In genomic region chr11:10749476-10749875, GRCh38 we compare ENCODE assay signal across 1 cellular context.
TF ChIP-seq lines count a peak whose summit lies in the region.

No MANE protein-coding gene starts in this region.

TF ChIP-seq in HEK293T, 16 proteins besides CTCF, POLR2A, EP300 and RAD21:
- no peak for TF ChIP-seq ELF4 (IDR thresholded peaks at IDR 0.05)
- no peak for TF ChIP-seq HDGF (IDR thresholded peaks at IDR 0.05; ENCODE audit: borderline replicate concordance)
- TF ChIP-seq L3MBTL2 (conservative IDR thresholded peaks at IDR 0.05), result no peak
- TF ChIP-seq LEF1 (IDR thresholded peaks at IDR 0.05; ENCODE audit: borderline replicate concordance), result no peak
- TF ChIP-seq SP1 (IDR thresholded peaks at IDR 0.05), result no peak
- TF ChIP-seq BHLHE40 (IDR thresholded peaks at IDR 0.05; ENCODE audit: borderline replicate concordance), result no peak
- TF ChIP-seq ARNT (IDR thresholded peaks at IDR 0.05), result no peak
- no peak for TF ChIP-seq TARDBP (IDR thresholded peaks at IDR 0.05)
- no peak for TF ChIP-seq FOXM1 (IDR thresholded peaks at IDR 0.05; ENCODE audit: borderline replicate concordance)
- TF ChIP-seq CTBP1 (IDR thresholded peaks at IDR 0.05; ENCODE audit: borderline replicate concordance), result no peak
- no peak for TF ChIP-seq SUZ12 (IDR thresholded peaks at IDR 0.05)
